Comparison of ENCODE assay signal across 24 cellular contexts in the genomic region with DNA sequence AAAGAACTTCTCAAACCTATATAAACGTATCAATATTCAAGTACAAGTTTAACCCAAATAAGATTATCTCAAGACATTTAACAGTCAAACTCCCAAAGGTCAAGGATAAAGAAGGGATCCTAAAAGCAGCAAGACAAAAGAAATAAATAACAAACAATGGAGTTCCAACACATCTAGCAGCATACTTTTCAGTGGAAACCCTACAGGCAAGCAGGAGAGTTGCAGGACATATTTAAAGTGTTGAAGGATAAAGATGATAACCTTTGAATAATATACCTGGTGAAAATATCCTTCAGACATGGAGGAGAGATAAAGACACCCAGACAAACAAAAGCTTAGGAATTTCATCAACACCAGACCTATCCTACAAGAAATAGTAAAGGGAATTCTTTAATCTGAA.
DNase-seq lines count a peak whose midpoint lies in the region; ATAC-seq and TF ChIP-seq lines count a peak whose summit lies in the region.
"Had no signal": no experiment of that assay in that cellular context is flagged by ENCODE, and none has a peak within 500 bp of the region (broad histone marks: within the 10 kb centered on the region; RNA-seq: fewer than 3 reads in every experiment).

No MANE protein-coding gene starts in this region.

- TF ChIP-seq CTCF in GM12873 (IDR thresholded peaks at IDR 0.05; ENCODE audit: insufficient read depth, low read depth, low read length, missing control alignments) (peak; percentile 41), NB4 (IDR thresholded peaks at IDR 0.05; ENCODE audit: low read depth, low read length) (peak; percentile 5), chondrocyte (IDR thresholded peaks at IDR 0.05) (peak; percentile 44), osteoblast (IDR thresholded peaks at IDR 0.05; ENCODE audit: extremely low read depth, low read depth, low read length) (peak; percentile 19)

- TF ChIP-seq POLR2A in NB4 (IDR thresholded peaks at IDR 0.05; ENCODE audit: extremely low read depth, insufficient read length): no peak

- H3K9ac ChIP-seq in mesendoderm (ENCODE audit: low read length): no peak overlapping the region
- H3K9ac ChIP-seq: BLaER1 had no signal

- no peaks in the 10 kb centered on the region for H4K20me1 ChIP-seq in osteoblast (ENCODE audit: insufficient read depth, low read length)
- H4K20me1 ChIP-seq: BLaER1 had no signal

- no peak overlapping the region for H2AK5ac ChIP-seq in mesendoderm (ENCODE audit: low read length)

- H3K4me1 ChIP-seq in osteoblast (ENCODE audit: insufficient read depth, low read length) (no peaks in the 10 kb centered on the region), mesendoderm (ENCODE audit: control insufficient read depth, low read depth, low read length) (no peaks in the 10 kb centered on the region)
- H3K4me1 ChIP-seq: BLaER1 had no signal

- WGBS in mesendoderm (ENCODE audit: extremely low coverage, insufficient coverage, low lambda C conversion rate): no CpG with 5 or more reads among the region's 1 CpG

- no peaks in the 10 kb centered on the region for H3K27me3 Mint-ChIP-seq in chondrocyte (ENCODE audit: low read depth)

- H3K4me3 Mint-ChIP-seq in chondrocyte (ENCODE audit: unreplicated experiment): no peak overlapping the region
- H3K4me3 Mint-ChIP-seq: activated B cell treated with CpG ODN at 0.5 μM for 24 hours; activated CD8-positive, alpha-beta T cell treated with anti-CD3 and anti-CD28 coated beads, Interleukin-2, amount 10 ng/mL, durations not matched to agents 7 days and 5 days; activated naive CD4-positive, alpha-beta T cell treated with anti-CD3 and anti-CD28 coated beads, Interleukin-2, amount 50 U/mL, for 24 hours; memory B cell; naive thymus-derived CD8-positive, alpha-beta T cell; stimulated activated naive CD8-positive, alpha-beta T cell treated with anti-CD3 and anti-CD28 coated beads, Interleukin-15, Interleukin-2, amounts not matched to agents 100 ng/mL and 50 ng/mL, for 24 hours; T-helper 2 cell treated with Interferon-gamma antibody and Interleukin-4, amounts not matched to agents 5 μg/mL and 100 μg/mL, for 36 hours had no signal

- no peak overlapping the region for H2BK120ac ChIP-seq in mesendoderm (ENCODE audit: low read depth, low read length)

- no peaks in the 10 kb centered on the region for H3K27me3 ChIP-seq in osteoblast (ENCODE audit: insufficient read depth, low read length)
- no peaks in the 10 kb centered on the region for H3K27me3 ChIP-seq in mesendoderm (ENCODE audit: insufficient read depth, low read length, poor library complexity)
- H3K27me3 ChIP-seq: BLaER1, SJSA1 had no signal

- ATAC-seq in GM19467 (IDR thresholded peaks at IDR 0.05; ENCODE audit: unreplicated experiment): no peak
- ATAC-seq: activated CD8-positive, alpha-beta T cell treated with anti-CD3 and anti-CD28 coated beads, Interleukin-2, amount 10 ng/mL, durations not matched to agents 7 days and 5 days; naive thymus-derived CD8-positive, alpha-beta T cell had no signal

- H3K4me3 ChIP-seq in NB4 (ENCODE audit: low read depth, low read length): no peak overlapping the region
- no peak overlapping the region for H3K4me3 ChIP-seq in osteoblast (ENCODE audit: insufficient read depth, low read length)
- no peak overlapping the region for H3K4me3 ChIP-seq in mesendoderm (ENCODE audit: low read length)
- H3K4me3 ChIP-seq: BLaER1, coronary artery, SJSA1 had no signal

- no peak overlapping the region for H3K23ac ChIP-seq in mesendoderm (ENCODE audit: low read length)

- no peak overlapping the region for H2BK5ac ChIP-seq in mesendoderm (ENCODE audit: low read length)

- no peak overlapping the region for H2BK15ac ChIP-seq in mesendoderm (replicated peaks; ENCODE audit: low read depth)

- no peak overlapping the region for H3K27ac ChIP-seq in osteoblast (ENCODE audit: low read depth, low read length)
- no peak overlapping the region for H3K27ac ChIP-seq in mesendoderm (ENCODE audit: low read depth, low read length)
- H3K27ac ChIP-seq: BLaER1, coronary artery, SJSA1 had no signal

- H3K56ac ChIP-seq in mesendoderm (ENCODE audit: low read length): no peak overlapping the region

- H3K79me2 ChIP-seq in osteoblast (ENCODE audit: insufficient read depth, low read length): no peaks in the 10 kb centered on the region
- no peaks in the 10 kb centered on the region for H3K79me2 ChIP-seq in mesendoderm (ENCODE audit: control insufficient read depth, insufficient read depth, low read length)

- H3K4ac ChIP-seq in mesendoderm (ENCODE audit: low read depth, low read length): no peak overlapping the region

- no peak overlapping the region for H4K5ac ChIP-seq in mesendoderm (ENCODE audit: low read length)

- no peaks in the 10 kb centered on the region for H3K9me3 ChIP-seq in osteoblast (ENCODE audit: low read depth, low read length)
- H3K9me3 ChIP-seq: SJSA1 had no signal

- H3K27ac Mint-ChIP-seq in chondrocyte (ENCODE audit: unreplicated experiment): no peak overlapping the region
- H3K27ac Mint-ChIP-seq: activated B cell treated with CpG ODN at 0.5 μM for 24 hours; activated CD8-positive, alpha-beta T cell treated with anti-CD3 and anti-CD28 coated beads, Interleukin-2, amount 10 ng/mL, durations not matched to agents 7 days and 5 days; activated naive CD4-positive, alpha-beta T cell treated with anti-CD3 and anti-CD28 coated beads, Interleukin-2, amount 50 U/mL, for 24 hours; memory B cell; naive thymus-derived CD8-positive, alpha-beta T cell; stimulated activated naive CD8-positive, alpha-beta T cell treated with anti-CD3 and anti-CD28 coated beads, Interleukin-15, Interleukin-2, amounts not matched to agents 100 ng/mL and 50 ng/mL, for 24 hours; T-helper 2 cell treated with Interferon-gamma antibody and Interleukin-4, amounts not matched to agents 5 μg/mL and 100 μg/mL, for 36 hours had no signal

- no peak overlapping the region for H3K18ac ChIP-seq in mesendoderm (ENCODE audit: low read length)

- no peak overlapping the region for H3K4me2 ChIP-seq in osteoblast (ENCODE audit: insufficient read depth, low read length)
- no peak overlapping the region for H3K4me2 ChIP-seq in mesendoderm (ENCODE audit: low read length)
- H3K4me2 ChIP-seq: BLaER1 had no signal

- peaks cover 6% of the 10 kb centered on the region for H3K36me3 Mint-ChIP-seq in chondrocyte (ENCODE audit: low read depth)

- H3K4me1 Mint-ChIP-seq in chondrocyte (ENCODE audit: low read depth): no peaks in the 10 kb centered on the region
- H3K4me1 Mint-ChIP-seq: activated B cell treated with CpG ODN at 0.5 μM for 24 hours; activated naive CD4-positive, alpha-beta T cell treated with anti-CD3 and anti-CD28 coated beads, Interleukin-2, amount 50 U/mL, for 24 hours; memory B cell; naive thymus-derived CD8-positive, alpha-beta T cell had no signal

- peaks cover 24% of the 10 kb centered on the region for H3K9me3 Mint-ChIP-seq in chondrocyte (ENCODE audit: low read depth)
- H3K9me3 Mint-ChIP-seq: T-helper 2 cell treated with Interferon-gamma antibody and Interleukin-4, amounts not matched to agents 5 μg/mL and 100 μg/mL, for 36 hours had no signal

- no peak overlapping the region for H4K8ac ChIP-seq in mesendoderm (ENCODE audit: low read depth, low read length)

- H3K36me3 ChIP-seq in osteoblast (ENCODE audit: insufficient read depth, low read length) (no peaks in the 10 kb centered on the region), mesendoderm (ENCODE audit: control insufficient read depth, insufficient read depth, low read length) (no peaks in the 10 kb centered on the region)
- H3K36me3 ChIP-seq: BLaER1, SJSA1 had no signal

- no peak overlapping the region for H2AFZ ChIP-seq in osteoblast (ENCODE audit: low read length)

- H3K79me1 ChIP-seq in mesendoderm (ENCODE audit: low read length): no peaks in the 10 kb centered on the region

- no peak for DNase-seq in NB4 (ENCODE audit: low read depth)
- no peak for DNase-seq in chondrocyte (ENCODE audit: low spot score)
- no peak for DNase-seq in osteoblast (ENCODE audit: insufficient read length, low spot score, missing footprints)
- DNase-seq in mesendoderm: no peak
- no peak for DNase-seq in NCI-H1092 (lab: John Stamatoyannopoulos, UW)
- no peak for DNase-seq in activated CD4-positive, alpha-beta T cell treated with anti-CD3 and anti-CD28 coated beads for 48 hours
- DNase-seq: activated B cell treated with CpG ODN at 0.5 μM for 24 hours; activated CD8-positive, alpha-beta T cell treated with anti-CD3 and anti-CD28 coated beads, Interleukin-2, amount 10 ng/mL, durations not matched to agents 7 days and 5 days; activated T-cell treated with anti-CD3 and anti-CD28 coated beads, Interleukin-2, amount 50 U/mL, for 48 hours; GDM1; Karpas-422; naive thymus-derived CD8-positive, alpha-beta T cell; NCI-H1436; NCI-H526; stimulated activated CD4-positive, alpha-beta T cell treated with anti-CD3 and anti-CD28 coated beads, Interleukin-2, amount 100 ng/mL, for 24 hours had no signal
